ENCODE assay signal across 8 cellular contexts in the genomic region with DNA sequence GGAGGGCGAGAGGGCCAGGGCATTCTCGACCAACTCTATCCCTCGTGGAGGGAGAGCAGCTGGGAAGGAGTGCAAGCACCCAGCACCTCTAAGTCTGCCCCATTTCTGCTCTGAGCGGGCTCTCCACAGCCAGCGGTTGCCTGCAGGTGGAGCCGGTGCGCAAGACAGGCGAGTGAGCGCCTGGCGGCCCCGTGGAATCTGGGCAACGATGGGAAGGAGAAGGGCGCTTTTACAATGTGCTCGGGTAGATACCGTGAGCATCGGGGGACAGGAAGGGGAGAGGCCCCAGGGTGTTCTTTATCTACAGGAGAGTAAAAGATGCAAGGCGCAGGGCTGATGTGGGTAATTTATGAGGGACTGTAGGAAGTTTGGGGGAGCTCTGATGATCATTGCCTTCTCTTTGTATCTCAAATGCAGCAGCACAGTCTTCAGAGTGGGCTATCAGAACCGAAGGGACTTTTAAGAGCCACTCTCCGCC. TPM values are rescaled to one million over a fixed set of nuclear protein-coding genes. Genes with fewer than 3 reads are reported as not detected.
DNase-seq lines count a peak whose midpoint lies in the region; ATAC-seq and TF ChIP-seq lines count a peak whose summit lies in the region.

No MANE protein-coding gene starts in this region.

- peaks cover 12% of the 10 kb centered on the region for H3K36me3 Mint-ChIP-seq in central memory CD8-positive, alpha-beta T cell (ENCODE audit: insufficient read depth)

- H3K36me3 ChIP-seq in kidney epithelial cell (ENCODE audit: control insufficient read depth, insufficient read depth, low read length): peaks cover under 1% of the 10 kb centered on the region

- ATAC-seq in GM18868 (IDR thresholded peaks at IDR 0.05; ENCODE audit: unreplicated experiment) (peak; percentile 69), HG03108 (IDR thresholded peaks at IDR 0.05; ENCODE audit: unreplicated experiment) (peak; percentile 61)
- peak; percentile 86 for ATAC-seq in central memory CD8-positive, alpha-beta T cell (replicated peaks; ENCODE audit: extremely low read depth, poor library complexity, severe bottlenecking)

- no peaks in the 10 kb centered on the region; the same call in 1 of the 2 replicates for H3K9me3 ChIP-seq in AG04450 (ENCODE audit: control insufficient read depth, insufficient read depth, low read length)

- H3K27me3 ChIP-seq in AG04450 (ENCODE audit: control insufficient read depth, insufficient read depth, low read length) (no peaks in the 10 kb centered on the region), kidney epithelial cell (ENCODE audit: control insufficient read depth, insufficient read depth, low read length) (no peaks in the 10 kb centered on the region)

- H3K4me1 Mint-ChIP-seq in central memory CD8-positive, alpha-beta T cell: peaks cover 33% of the 10 kb centered on the region

- H3K4me3 Mint-ChIP-seq in central memory CD8-positive, alpha-beta T cell: peak overlapping the region; percentile 94

- CTCF ChIA-PET in AG04450 (lab: Charles Lee): interaction anchor here (0.6 to 1.8 kb wide), 6 partner anchors 13 to 246 kb away, joined by 3 to 8 read pairs (median 5); no protein-coding TSS in a partner anchor

- H3K9me3 Mint-ChIP-seq in central memory CD8-positive, alpha-beta T cell: no peaks in the 10 kb centered on the region

- H3K4me3 ChIP-seq in AG04450 (ENCODE audit: low read depth, low read length) (peak overlapping the region; percentile 88), kidney epithelial cell (ENCODE audit: low read depth, low read length) (peak overlapping the region; percentile 80)

- POLR2A ChIA-PET in AG04450 (lab: Yijun Ruan, JAX): interaction anchor here (0.6 kb wide), 1 partner anchor 36 kb away, joined by 3 read pairs; no protein-coding TSS in a partner anchor

- DNase-seq in AG04450 (ENCODE audit: low read depth, low spot score): peak; percentile 46
- DNase-seq in NCI-H226: peak; percentile 84
- DNase-seq in activated CD4-positive, CD25-positive, alpha-beta regulatory T cell treated with anti-CD3 and anti-CD28 coated beads, Interleukin-2, amount 50 U/mL, for 16 hours (ENCODE audit: low read depth, low spot score): peak; percentile 64
- DNase-seq in central memory CD8-positive, alpha-beta T cell (ENCODE audit: low spot score in 2 of 2): peak; percentile 66 to 74
- DNase-seq in kidney epithelial cell (ENCODE audit: low read depth): no peak
- DNase-seq in stimulated activated CD4-positive, alpha-beta T cell treated with anti-CD3 and anti-CD28 coated beads, Interleukin-15, amount 100 ng/mL, for 24 hours: peak; percentile 90

- peak overlapping the region; percentile 47 for H3K27ac ChIP-seq in AG04450 (ENCODE audit: low read depth, low read length)

- no peaks in the 10 kb centered on the region for H3K27me3 Mint-ChIP-seq in central memory CD8-positive, alpha-beta T cell

- peak overlapping the region; percentile 91 for H3K27ac Mint-ChIP-seq in central memory CD8-positive, alpha-beta T cell (ENCODE audit: low read depth)

- TF ChIP-seq CTCF in AG04450 (IDR thresholded peaks at IDR 0.05; ENCODE audit: low read depth, low read length) (peak; percentile 84), kidney epithelial cell (IDR thresholded peaks at IDR 0.05; ENCODE audit: insufficient read depth, low read length, poor library complexity, severe bottlenecking) (peak; percentile 84)

RNA-seq across cellular contexts. Expression of gene TTL, which starts 0.9 kb away (rescaled TPM):
- polyA plus RNA-seq in AG04450 (2011; rRNA removed): 26.6 and 27.3 TPM in 2 replicates
- 35.7 and 37.5 TPM in 2 replicates for polyA minus RNA-seq in AG04450 (2011; rRNA and poly(A)+ RNA removed)
- total RNA-seq in kidney epithelial cell: 51.3 and 59.3 TPM in 2 replicates

RNA-seq across cellular contexts. Expression of gene RGPD8, which starts 47.6 kb away (rescaled TPM):
- 1.5 and 2.6 TPM in 2 replicates for polyA plus RNA-seq in AG04450 (2011; rRNA removed)
- 2.6 and 4.6 TPM in 2 replicates for polyA minus RNA-seq in AG04450 (2011; rRNA and poly(A)+ RNA removed)
- 6.5 and 7.7 TPM in 2 replicates for total RNA-seq in kidney epithelial cell
